1 cellular context compared by ENCODE assay signal in genomic region chr17:63189082-63189481, GRCh38.
TF ChIP-seq lines count a peak whose summit lies in the region.

No MANE protein-coding gene starts in this region.

TF ChIP-seq in SK-N-SH, 30 proteins besides CTCF, POLR2A, EP300 and RAD21 (continued from another document):
- TF ChIP-seq IRF3 (IDR thresholded peaks at IDR 0.05; ENCODE audit: low read depth, low read length) (no peak), NFIC (IDR thresholded peaks at IDR 0.05; ENCODE audit: borderline replicate concordance) (peak; percentile 66), POLR2AphosphoS5 (IDR thresholded peaks at IDR 0.05; ENCODE audit: low read depth, low read length) (no peak; the same call in 1 of the 2 replicates), CHD2 (IDR thresholded peaks at IDR 0.05; ENCODE audit: low read length, partially characterized antibody) (no peak), YY1 (IDR thresholded peaks at IDR 0.05; ENCODE audit: low read depth) (no peak), FOXJ3 (CRISPR knock-in tag; IDR thresholded peaks at IDR 0.05) (no peak), RCOR1 (IDR thresholded peaks at IDR 0.05; ENCODE audit: low read length) (no peak), MEF2A (IDR thresholded peaks at IDR 0.05; ENCODE audit: borderline replicate concordance, low read depth) (no peak), REST (IDR thresholded peaks at IDR 0.05; ENCODE audit: low read depth, low read length) (no peak), SIN3A (IDR thresholded peaks at IDR 0.05; ENCODE audit: borderline replicate concordance, low read depth, low read length) (no peak), EZH2phosphoT487 (IDR thresholded peaks at IDR 0.05; ENCODE audit: borderline replicate concordance, low read depth) (no peak), GABPA (IDR thresholded peaks at IDR 0.05; ENCODE audit: low read depth) (no peak)
